Comparison of ENCODE assay signal across 20 cellular contexts in genomic region chr12:2236501-2237294, GRCh38.
DNase-seq lines count a peak whose midpoint lies in the region; ATAC-seq, FAIRE-seq and TF ChIP-seq lines count a peak whose summit lies in the region.
"Had no signal": no experiment of that assay in that cellular context is flagged by ENCODE, and none has a peak within 500 bp of the region (broad histone marks: within the 10 kb centered on the region; RNA-seq: fewer than 3 reads in every experiment).

No MANE protein-coding gene starts in this region.

- no peak overlapping the region for H3K4me2 ChIP-seq in K562 (ENCODE audit: insufficient read depth, low read length)
- H3K4me2 ChIP-seq: A549; BLaER1 treated with 17β-estradiol and CSF1 and Interleukin-3, amounts not matched to agents 10 nM and 100 nM had no signal

- in situ Hi-C loops in K562 (cut with MboI): no loop called here

- WGBS in K562 (ENCODE audit: insufficient coverage, low coverage, missing lambda C conversion rate): 0% methylated on average over 5 of the region's 5 CpGs

- TF ChIP-seq CTCF in cardiac muscle cell (IDR thresholded peaks at IDR 0.05; ENCODE audit: low read depth, low read length): no peak
- TF ChIP-seq CTCF in K562 (IDR thresholded peaks at IDR 0.05 in 2 of 3, conservative IDR thresholded peaks at IDR 0.05 in 1 of 3; ENCODE audit: insufficient read depth in 2 of 3, low read depth in 1 of 3, low read length in 3 of 3): no peak
- TF ChIP-seq CTCF in left ventricle myocardium inferior (IDR thresholded peaks at IDR 0.05; ENCODE audit: borderline replicate concordance): no peak
- TF ChIP-seq CTCF in RWPE1 (conservative IDR thresholded peaks at IDR 0.05; ENCODE audit: low read depth): no peak

- no peak for FAIRE-seq in K562 (lab: Jason Lieb, UNC)
- FAIRE-seq in urothelium cell line (lab: Jason Lieb, UNC): peak; percentile 74
- FAIRE-seq: A549 had no signal

- no peak for DNase-seq in cardiac muscle cell (ENCODE audit: low read depth in 1 of 2, low spot score in 1 of 2)
- DNase-seq in Right ventricle myocardium inferior (ENCODE audit: missing footprints): no peak
- no peak for DNase-seq in K562 (ENCODE audit: extremely low read depth in 1 of 4, low spot score in 3 of 4)
- DNase-seq in left ventricle myocardium inferior: no peak
- no peak for DNase-seq in urothelium cell line (ENCODE audit: low spot score)
- no peak for DNase-seq in RWPE1 (ENCODE audit: low spot score)
- DNase-seq in sciatic nerve (ENCODE audit: low spot score): no peak
- DNase-seq: AML-193; CD4-positive, alpha-beta T cell; DMS53; GM23248; H7; NCI-H1048; NCI-H1694 treated with DMSO at 0.1 percent for 48 hours; NCI-H2081 treated with DMSO at 0.1 percent for 48 hours; NCI-H524 had no signal

- CTCF ChIA-PET in K562 (lab: Yijun Ruan, JAX; ENCODE audit: low intra/inter-chr PET ratio) (no interaction called here), RWPE1 (lab: Yijun Ruan, JAX) (interaction anchor here (0.7 kb wide), 1 partner anchor 24 kb away, joined by 3 read pairs; no protein-coding TSS in a partner anchor)

- no peaks in the 10 kb centered on the region for H3K36me3 ChIP-seq in cardiac muscle cell
- no peaks in the 10 kb centered on the region for H3K36me3 ChIP-seq in K562 (ENCODE audit: control insufficient read depth, insufficient read depth, low read length)
- H3K36me3 ChIP-seq in left ventricle myocardium inferior: no peaks in the 10 kb centered on the region
- H3K36me3 ChIP-seq: BLaER1 treated with 17β-estradiol and CSF1 and Interleukin-3, amounts not matched to agents 10 nM and 100 nM had no signal

- H3K27ac ChIP-seq in cardiac muscle cell (peak overlapping the region; percentile 91), K562 (ENCODE audit: extremely low read depth, low read depth, low read length) (no peak overlapping the region), left ventricle myocardium inferior (replicated peaks) (peak overlapping the region; percentile 89), RWPE1 (no peak overlapping the region)
- H3K27ac ChIP-seq: A549; BLaER1 treated with 17β-estradiol and CSF1 and Interleukin-3, amounts not matched to agents 10 nM and 100 nM; GM23248; HL-60 had no signal

- POLR2A ChIA-PET in K562 (lab: Yijun Ruan, JAX) (no interaction called here), RWPE1 (lab: Yijun Ruan, JAX; ENCODE audit: low non-redundant PET) (no interaction called here)

- ATAC-seq in Right ventricle myocardium inferior (no peak), K562 (no peak), sciatic nerve (no peak)
- ATAC-seq: A549, Panc1 had no signal

- intact Hi-C loops in Right ventricle myocardium inferior (cut with DNase I) (no loop called here), K562 (cut with micrococcal nuclease) (no loop called here), left ventricle myocardium inferior (cut with micrococcal nuclease) (no loop called here), sciatic nerve (cut with DNase I) (no loop called here)

- TF ChIP-seq RAD21 in K562 (CRISPR knock-in tag; conservative IDR thresholded peaks at IDR 0.05 in 1 of 2, IDR thresholded peaks at IDR 0.05 in 1 of 2): no peak

- no peaks in the 10 kb centered on the region for H3K79me2 ChIP-seq in K562 (ENCODE audit: control insufficient read depth, insufficient read depth, low read length)

- TF ChIP-seq EP300 in K562 (IDR thresholded peaks at IDR 0.05; ENCODE audit: low read length): no peak

- H3K4me1 ChIP-seq in cardiac muscle cell (ENCODE audit: low read depth) (peaks cover 29% of the 10 kb centered on the region), K562 (replicated peaks in 1 of 2; ENCODE audit: control insufficient read depth in 2 of 2, insufficient read depth in 2 of 2, low read length in 2 of 2) (no peaks in the 10 kb centered on the region), left ventricle myocardium inferior (peaks cover 99% of the 10 kb centered on the region)
- H3K4me1 ChIP-seq: A549 had no signal

- H3K9me3 ChIP-seq in cardiac muscle cell (ENCODE audit: low read depth) (no peaks in the 10 kb centered on the region), K562 (replicated peaks; ENCODE audit: control insufficient read depth, insufficient read depth, low read depth, low read length) (no peaks in the 10 kb centered on the region), left ventricle myocardium inferior (replicated peaks) (no peaks in the 10 kb centered on the region)
- H3K9me3 ChIP-seq: A549; BLaER1 treated with 17β-estradiol and CSF1 and Interleukin-3, amounts not matched to agents 10 nM and 100 nM had no signal

- no TSS peak for BruUV-seq in K562 (replicated peaks; lab: Mats Ljungman, UMichigan)

- no peak overlapping the region for H3K4me3 ChIP-seq in cardiac muscle cell
- no peak overlapping the region for H3K4me3 ChIP-seq in K562
- no peak overlapping the region for H3K4me3 ChIP-seq in left ventricle myocardium inferior
- H3K4me3 ChIP-seq: A549; BLaER1 treated with 17β-estradiol and CSF1 and Interleukin-3, amounts not matched to agents 10 nM and 100 nM; GM23248 had no signal

- H2AFZ ChIP-seq in K562 (ENCODE audit: low read depth, low read length): no peak overlapping the region
- H2AFZ ChIP-seq: GM23248 had no signal

- H3K9me1 ChIP-seq in K562 (ENCODE audit: control insufficient read depth, insufficient read depth, low read length): no peaks in the 10 kb centered on the region

- TF ChIP-seq POLR2A in K562 (conservative IDR thresholded peaks at IDR 0.05): no peak

- no peak overlapping the region for H3K9ac ChIP-seq in K562 (ENCODE audit: insufficient read depth in 1 of 2, low read depth in 2 of 2, low read length in 2 of 2)
- H3K9ac ChIP-seq: BLaER1 treated with 17β-estradiol and CSF1 and Interleukin-3, amounts not matched to agents 10 nM and 100 nM; GM23248 had no signal

- H3K27me3 ChIP-seq in cardiac muscle cell (no peaks in the 10 kb centered on the region), K562 (ENCODE audit: control insufficient read depth in 2 of 2, insufficient read depth in 2 of 2, low read length in 2 of 2) (peaks cover 0 to 10% of the 10 kb centered on the region in 2 experiments; a peak in 2 of 5 replicates), left ventricle myocardium inferior (ENCODE audit: low read depth) (no peaks in the 10 kb centered on the region)
- H3K27me3 ChIP-seq: BLaER1 treated with 17β-estradiol and CSF1 and Interleukin-3, amounts not matched to agents 10 nM and 100 nM had no signal

- H4K20me1 ChIP-seq in K562 (replicated peaks; ENCODE audit: control insufficient read depth, insufficient read depth, low read length): no peaks in the 10 kb centered on the region
- H4K20me1 ChIP-seq: BLaER1 treated with 17β-estradiol and CSF1 and Interleukin-3, amounts not matched to agents 10 nM and 100 nM had no signal

TF ChIP-seq in K562, 482 proteins besides CTCF, POLR2A, EP300 and RAD21:
- TF ChIP-seq ZSCAN29 (IDR thresholded peaks at IDR 0.05): no peak
- TF ChIP-seq RFX1 (IDR thresholded peaks at IDR 0.05): peak; percentile 33; the same call in 1 of the 2 replicates

Comparison
In these comparisons a context has a peak if more than half of its experiments do, and no peak if none do; other contexts are left out.
1. H3K27ac ChIP-seq: peak in cardiac muscle cell (single experiment) and left ventricle myocardium inferior (single experiment); none in K562 (single experiment) and RWPE1 (single experiment).